ENCODE assay signal across 9 cellular contexts in the genomic region with DNA sequence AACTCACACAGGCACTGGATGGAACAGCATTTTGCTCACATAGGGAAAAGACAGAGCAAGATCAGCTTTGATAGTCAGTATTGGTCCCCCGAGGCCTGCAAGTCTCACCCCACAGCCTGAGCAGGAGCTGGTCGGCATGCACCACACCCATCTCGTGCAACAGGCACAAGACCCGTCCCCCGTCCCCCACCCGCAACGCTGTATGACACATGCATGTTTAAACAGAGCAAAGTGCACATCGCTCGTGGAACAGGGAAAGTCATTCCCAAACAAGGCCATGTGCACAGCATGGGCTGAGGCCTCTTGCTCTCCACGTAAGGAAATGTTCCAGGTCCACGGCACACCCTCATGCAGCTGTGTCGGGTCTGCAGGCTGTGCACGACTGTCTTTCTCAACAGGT.
"Had no signal": no experiment of that assay in that cellular context is flagged by ENCODE, and none has a peak within 500 bp of the region (broad histone marks: within the 10 kb centered on the region; RNA-seq: fewer than 3 reads in every experiment).

No MANE protein-coding gene starts in this region.

- FAIRE-seq: K562 had no signal

- H3K36me3 ChIP-seq: HAP-1 had no signal

- H3K27ac Mint-ChIP-seq: HFFc6 had no signal

- H3K9me3 ChIP-seq: HAP-1 had no signal

- H2AFZ ChIP-seq: GM23248 had no signal

- H3K27ac ChIP-seq: GM23248, HL-60 had no signal

- H3K4me3 ChIP-seq: GM23248, HAP-1, K562 had no signal

- H3K4me3 Mint-ChIP-seq: HFFc6 had no signal

- H3K9ac ChIP-seq: GM23248 had no signal

- DNase-seq: GM23248, GOT3, H7, HFFc6, IMR-90 had no signal

- ATAC-seq: HCT116, K562 had no signal

- H3K4me1 ChIP-seq: HAP-1 had no signal
